34 cellular contexts compared by ENCODE assay signal in the genomic region with DNA sequence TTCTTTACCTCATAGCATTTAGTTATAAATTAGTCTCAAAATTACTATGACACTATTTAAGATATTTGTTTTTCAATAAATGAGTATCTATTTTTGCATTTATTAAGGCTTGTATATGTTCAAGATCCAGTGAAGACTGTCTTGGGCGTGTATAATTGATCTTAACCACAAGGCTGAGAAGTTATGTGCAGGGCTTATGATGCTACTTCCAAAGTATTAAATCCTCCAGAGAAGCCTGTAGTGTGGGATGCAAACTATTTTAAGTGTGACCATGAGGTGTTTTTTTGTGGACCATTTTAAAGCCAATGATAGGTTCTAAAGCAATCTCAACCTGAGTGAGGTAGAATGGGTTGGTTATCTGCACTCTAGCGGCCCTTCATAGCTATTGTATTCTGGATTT.
"Had no signal": no experiment of that assay in that cellular context is flagged by ENCODE, and none has a peak within 500 bp of the region (broad histone marks: within the 10 kb centered on the region; RNA-seq: fewer than 3 reads in every experiment).

No MANE protein-coding gene starts in this region.

- H3K27ac Mint-ChIP-seq: activated CD4-positive, alpha-beta memory T cell treated with anti-CD3 and anti-CD28 coated beads for 36 hours; activated CD8-positive, alpha-beta memory T cell treated with anti-CD3 and anti-CD28 coated beads, Interleukin-2, amount 10 ng/mL, durations not matched to agents 7 days and 5 days; activated naive CD8-positive, alpha-beta T cell treated with anti-CD3 and anti-CD28 coated beads for 36 hours; activated T-helper 17 cell treated with anti-CD3 and anti-CD28 coated beads, Interleukin-2, amount 50 U/mL, for 72 hours; T-helper 1 cell treated with Interleukin-12 subunit alpha and Interleukin-12 subunit beta and Interleukin-4 antibody, amounts not matched to agents 30 μg/mL and 1 μg/mL, for 36 hours; T-helper 2 cell treated with Interferon-gamma antibody and Interleukin-4, amounts not matched to agents 5 μg/mL and 100 μg/mL, for 36 hours; WTC11 had no signal

- DNase-seq: activated CD4-positive, alpha-beta memory T cell treated with anti-CD3 and anti-CD28 coated beads for 36 hours; activated CD4-positive, alpha-beta T cell treated with anti-CD3 and anti-CD28 coated beads for 4 hours; activated CD4-positive, alpha-beta T cell treated with anti-CD3 and anti-CD28 coated beads, Interleukin-2, amount 50 U/mL, for 1 hour; activated CD8-positive, alpha-beta memory T cell treated with anti-CD3 and anti-CD28 coated beads for 24 hours; activated CD8-positive, alpha-beta memory T cell treated with anti-CD3 and anti-CD28 coated beads, Interleukin-2, amount 10 ng/mL, durations not matched to agents 7 days and 5 days; activated CD8-positive, alpha-beta memory T cell treated with anti-CD3 and anti-CD28 coated beads, Interleukin-2, amount 50 U/mL, for 48 hours; activated effector memory CD4-positive, alpha-beta T cell treated with anti-CD3 and anti-CD28 coated beads, Interleukin-2, amount 50 U/mL, for 16 hours; activated naive CD4-positive, alpha-beta T cell; activated naive CD4-positive, alpha-beta T cell treated with anti-CD3 and anti-CD28 coated beads, Interleukin-2, amount 50 U/mL, for 16 hours; activated naive CD8-positive, alpha-beta T cell treated with anti-CD3 and anti-CD28 coated beads for 36 hours; activated T-cell treated with anti-CD3 and anti-CD28 coated beads, Interleukin-2, amount 50 U/mL, for 48 hours; amygdala; brain microvascular endothelial cell; central memory CD4-positive, alpha-beta T cell; Karpas-422; KBM-7; NCI-H1105; NCI-H1417 treated with DMSO at 0.1 percent for 48 hours; NCI-H187 treated with DMSO at 0.1 percent for 48 hours; NCI-H2081; NCI-H2171 treated with DMSO at 0.1 percent for 48 hours; NCI-H2227 treated with DMSO at 0.1 percent for 48 hours; NCI-H446 treated with DMSO at 0.1 percent for 48 hours; NCI-H524 treated with DMSO at 0.1 percent for 48 hours; SHP77 treated with DMSO at 0.1 percent for 48 hours; SK-N-SH had no signal

- H3K9me2 ChIP-seq: SK-N-SH had no signal

- H3K36me3 ChIP-seq: ascending aorta, brain microvascular endothelial cell, SJSA1 had no signal

- H3K36me3 Mint-ChIP-seq: WTC11 had no signal

- H3K4me2 ChIP-seq: SK-N-SH had no signal

- H3K4me3 Mint-ChIP-seq: activated CD4-positive, alpha-beta memory T cell treated with anti-CD3 and anti-CD28 coated beads for 36 hours; activated CD8-positive, alpha-beta memory T cell treated with anti-CD3 and anti-CD28 coated beads, Interleukin-2, amount 10 ng/mL, durations not matched to agents 7 days and 5 days; activated naive CD8-positive, alpha-beta T cell treated with anti-CD3 and anti-CD28 coated beads for 36 hours; activated T-helper 17 cell treated with anti-CD3 and anti-CD28 coated beads, Interleukin-2, amount 50 U/mL, for 72 hours; T-helper 1 cell treated with Interleukin-12 subunit alpha and Interleukin-12 subunit beta and Interleukin-4 antibody, amounts not matched to agents 30 μg/mL and 1 μg/mL, for 36 hours; T-helper 2 cell treated with Interferon-gamma antibody and Interleukin-4, amounts not matched to agents 5 μg/mL and 100 μg/mL, for 36 hours; WTC11 had no signal

- H3K4me1 ChIP-seq: ascending aorta, SJSA1 had no signal

- H3K9me3 Mint-ChIP-seq: activated T-helper 17 cell treated with anti-CD3 and anti-CD28 coated beads, Interleukin-2, amount 50 U/mL, for 72 hours; T-helper 2 cell treated with Interferon-gamma antibody and Interleukin-4, amounts not matched to agents 5 μg/mL and 100 μg/mL, for 36 hours had no signal

- H3K4me3 ChIP-seq: ascending aorta, SJSA1 had no signal

- H3K27me3 Mint-ChIP-seq: activated CD4-positive, alpha-beta memory T cell treated with anti-CD3 and anti-CD28 coated beads for 36 hours; activated CD8-positive, alpha-beta memory T cell treated with anti-CD3 and anti-CD28 coated beads, Interleukin-2, amount 10 ng/mL, durations not matched to agents 7 days and 5 days; activated naive CD8-positive, alpha-beta T cell treated with anti-CD3 and anti-CD28 coated beads for 36 hours; activated T-helper 17 cell treated with anti-CD3 and anti-CD28 coated beads, Interleukin-2, amount 50 U/mL, for 72 hours had no signal

- H3K9me3 ChIP-seq: ascending aorta, SJSA1, SK-N-SH had no signal

- H3K27ac ChIP-seq: ascending aorta, SJSA1 had no signal

- H3K4me1 Mint-ChIP-seq: activated CD8-positive, alpha-beta memory T cell treated with anti-CD3 and anti-CD28 coated beads, Interleukin-2, amount 10 ng/mL, durations not matched to agents 7 days and 5 days had no signal

- ATAC-seq: activated CD4-positive, CD25-positive, alpha-beta regulatory T cell treated with anti-CD3 and anti-CD28 coated beads, Interleukin-2, amount 50 U/mL, for 24 hours; activated CD8-positive, alpha-beta memory T cell treated with anti-CD3 and anti-CD28 coated beads, Interleukin-2, amount 10 ng/mL, durations not matched to agents 7 days and 5 days; activated T-helper 17 cell treated with anti-CD3 and anti-CD28 coated beads, Interleukin-2, amount 50 U/mL, for 72 hours; Panc1; WTC11 had no signal

- H3K27me3 ChIP-seq: ascending aorta, brain microvascular endothelial cell, SJSA1 had no signal

- H3K9ac ChIP-seq: SK-N-SH had no signal
